Comparison of ENCODE assay signal across 12 cellular contexts in genomic region chr1:213110349-213111300, GRCh38. TPM values are rescaled to one million over a fixed set of nuclear protein-coding genes. Genes with fewer than 3 reads are reported as not detected.
A peak's percentile ranks its signal among the peaks of the same experiment; 100 is the strongest.
DNase-seq lines count a peak whose midpoint lies in the region; ATAC-seq and FAIRE-seq lines count a peak whose summit lies in the region.
"Had no signal": no experiment of that assay in that cellular context is flagged by ENCODE, and none has a peak within 500 bp of the region (broad histone marks: within the 10 kb centered on the region; RNA-seq: fewer than 3 reads in every experiment).

No MANE protein-coding gene starts in this region.

- peak overlapping the region; percentile 66 to 74 for H3K27ac Mint-ChIP-seq in effector memory CD8-positive, alpha-beta T cell

- no peaks in the 10 kb centered on the region for H3K27me3 ChIP-seq in trophoblast cell (ENCODE audit: insufficient read depth, low read length)

- H3K4me3 Mint-ChIP-seq in effector memory CD8-positive, alpha-beta T cell: no peak overlapping the region
- H3K4me3 Mint-ChIP-seq: CD4-positive, alpha-beta memory T cell had no signal

- no peak overlapping the region for H4K12ac ChIP-seq in trophoblast cell (ENCODE audit: low read depth, low read length)

- peaks cover 9 to 20% of the 10 kb centered on the region in 2 donors for H3K4me1 Mint-ChIP-seq in effector memory CD8-positive, alpha-beta T cell (ENCODE audit: low read depth in 2 of 2)

- no peaks in the 10 kb centered on the region for H3K4me1 ChIP-seq in trophoblast cell (ENCODE audit: control insufficient read depth in 1 of 2, insufficient read depth in 2 of 2, low read length in 2 of 2)

- no peak overlapping the region for H2AK5ac ChIP-seq in trophoblast cell (ENCODE audit: low read length)

- H3K14ac ChIP-seq in trophoblast cell (ENCODE audit: low read length): no peak overlapping the region

- no peak overlapping the region for H3K4me3 ChIP-seq in trophoblast cell (ENCODE audit: low read depth, low read length)

- no peaks in the 10 kb centered on the region for H3K36me3 ChIP-seq in trophoblast cell (ENCODE audit: control insufficient read depth in 1 of 2, insufficient read depth in 2 of 2, low read length in 2 of 2)

- no peaks in the 10 kb centered on the region for H3K9me3 Mint-ChIP-seq in effector memory CD8-positive, alpha-beta T cell

- ATAC-seq in GM18499 (IDR thresholded peaks at IDR 0.05; ENCODE audit: insufficient read depth, unreplicated experiment) (peak; percentile 70), GM21381 (IDR thresholded peaks at IDR 0.05; ENCODE audit: unreplicated experiment) (peak; percentile 90), HG03108 (IDR thresholded peaks at IDR 0.05; ENCODE audit: unreplicated experiment) (peak; percentile 83), GM18858 (IDR thresholded peaks at IDR 0.05; ENCODE audit: unreplicated experiment) (no peak)
- ATAC-seq in effector memory CD8-positive, alpha-beta T cell (replicated peaks): no peak
- ATAC-seq: sciatic nerve had no signal

- H4K91ac ChIP-seq in trophoblast cell (ENCODE audit: low read depth, low read length): no peak overlapping the region

- no peak overlapping the region for H2BK5ac ChIP-seq in trophoblast cell (ENCODE audit: low read depth, low read length, poor library complexity)

- no peaks in the 10 kb centered on the region for H3K27me3 Mint-ChIP-seq in effector memory CD8-positive, alpha-beta T cell
- H3K27me3 Mint-ChIP-seq: CD4-positive, alpha-beta memory T cell had no signal

- no peaks in the 10 kb centered on the region for H3K9me3 ChIP-seq in trophoblast cell (ENCODE audit: insufficient read depth, low read depth, low read length)

- no peak overlapping the region for H3K23ac ChIP-seq in trophoblast cell (ENCODE audit: low read length)

- H3K18ac ChIP-seq in trophoblast cell (ENCODE audit: low read length): no peak overlapping the region

- H3K4ac ChIP-seq in trophoblast cell (ENCODE audit: low read depth, low read length): no peak overlapping the region

- FAIRE-seq in urothelium cell line (lab: Jason Lieb, UNC): no peak

- H3K27ac ChIP-seq in trophoblast cell (ENCODE audit: low read depth, low read length): no peak overlapping the region

- H2BK12ac ChIP-seq in trophoblast cell (ENCODE audit: low read length): no peak overlapping the region

- no CpG with 5 or more reads among the region's 4 CpGs for WGBS in trophoblast cell (ENCODE audit: extremely low coverage, insufficient coverage, insufficient read length)

- H3K4me2 ChIP-seq in trophoblast cell (ENCODE audit: low read length): no peak overlapping the region

- no peak overlapping the region for H2BK120ac ChIP-seq in trophoblast cell (ENCODE audit: insufficient read depth, low read length, poor library complexity)

- DNase-seq in effector memory CD8-positive, alpha-beta T cell: no peak
- DNase-seq in urothelium cell line (ENCODE audit: low spot score) (no peak), OCI-M2 (lab: John Stamatoyannopoulos, UW; ENCODE audit: unreplicated experiment) (no peak), trophoblast cell (no peak)
- DNase-seq: amygdala; effector memory CD4-positive, alpha-beta T cell had no signal

- H3K36me3 Mint-ChIP-seq in effector memory CD8-positive, alpha-beta T cell (ENCODE audit: insufficient read depth): peaks cover 6% of the 10 kb centered on the region

- no peak overlapping the region for H4K8ac ChIP-seq in trophoblast cell (ENCODE audit: low read depth, low read length)

- H3K9ac ChIP-seq in trophoblast cell (ENCODE audit: low read length): no peak overlapping the region

- H2AFZ ChIP-seq in trophoblast cell (ENCODE audit: insufficient read depth, low read length, poor library complexity): no peak overlapping the region

- H3K79me1 ChIP-seq in trophoblast cell (ENCODE audit: low read length): no peaks in the 10 kb centered on the region

- no peaks in the 10 kb centered on the region for H3K79me2 ChIP-seq in trophoblast cell (ENCODE audit: control insufficient read depth, insufficient read depth, low read length, poor library complexity)

RNA-seq across cellular contexts. Expression of gene RPS6KC1, which starts 59.6 kb away (rescaled TPM):
- 7.2 and 8.0 TPM in 2 replicates for polyA plus RNA-seq in trophoblast cell (2013)

Comparison
In these comparisons a context has a peak if more than half of its experiments do, and no peak if none do; other contexts are left out.
1. ATAC-seq: peak in GM18499 (single experiment), GM21381 (single experiment) and HG03108 (single experiment); none in effector memory CD8-positive, alpha-beta T cell (single experiment) and GM18858 (single experiment).